ENCODE assay signal across 8 cellular contexts in genomic region chr5:73450672-73451217, GRCh38. TPM values are rescaled to one million over a fixed set of nuclear protein-coding genes. Genes with fewer than 3 reads are reported as not detected.
A peak's percentile ranks its signal among the peaks of the same experiment; 100 is the strongest.
DNase-seq lines count a peak whose midpoint lies in the region; ATAC-seq and TF ChIP-seq lines count a peak whose summit lies in the region.

No MANE protein-coding gene starts in this region.

- peaks cover 3% of the 10 kb centered on the region for H3K36me3 ChIP-seq in SJSA1

- ATAC-seq in HG02852 (IDR thresholded peaks at IDR 0.05; ENCODE audit: unreplicated experiment), result no peak

- TF ChIP-seq CTCF in fibroblast of mammary gland (conservative IDR thresholded peaks at IDR 0.05; ENCODE audit: control insufficient read depth, insufficient read depth, low read depth, low read length) (no peak), progenitor cell of endocrine pancreas (IDR thresholded peaks at IDR 0.05; ENCODE audit: unreplicated experiment) (no peak)

- no peaks in the 10 kb centered on the region for H3K36me3 Mint-ChIP-seq in progenitor cell of endocrine pancreas (ENCODE audit: insufficient read depth)

- H3K4me1 ChIP-seq in SJSA1 (replicated peaks), result peaks cover 13% of the 10 kb centered on the region

- H3K4me3 Mint-ChIP-seq in progenitor cell of endocrine pancreas (ENCODE audit: low read depth), result peak overlapping the region; percentile 46

- no peaks in the 10 kb centered on the region for H3K9me3 Mint-ChIP-seq in progenitor cell of endocrine pancreas (ENCODE audit: low read depth)

- peaks cover 76% of the 10 kb centered on the region for H3K27me3 Mint-ChIP-seq in progenitor cell of endocrine pancreas

- DNase-seq in NCI-H748 (lab: John Stamatoyannopoulos, UW; ENCODE audit: unreplicated experiment) (peak; percentile 51), NCI-H748 treated with DMSO at 0.1 percent for 48 hours (lab: John Stamatoyannopoulos, UW) (no peak), SJSA1 (ENCODE audit: low read depth in 1 of 2, low spot score in 2 of 2) (no peak), fibroblast of mammary gland (ENCODE audit: low read depth) (no peak), progenitor cell of endocrine pancreas (ENCODE audit: low spot score, unreplicated experiment) (no peak), kidney glomerular epithelial cell (lab: John Stamatoyannopoulos, UW) (no peak), mucosa of gallbladder (ENCODE audit: low spot score) (no peak)

- H3K4me3 ChIP-seq in SJSA1 (peak overlapping the region; percentile 25), fibroblast of mammary gland (ENCODE audit: control insufficient read depth, low read depth, low read length) (peak overlapping the region; percentile 1)

- H3K27ac ChIP-seq in SJSA1, result no peak overlapping the region

- no peaks in the 10 kb centered on the region for H3K27me3 ChIP-seq in SJSA1 (replicated peaks)

- no peaks in the 10 kb centered on the region for H3K9me3 ChIP-seq in SJSA1 (replicated peaks)

- H3K27ac Mint-ChIP-seq in progenitor cell of endocrine pancreas, result no peak overlapping the region

- peaks cover 4% of the 10 kb centered on the region for H3K4me1 Mint-ChIP-seq in progenitor cell of endocrine pancreas (ENCODE audit: low read depth)

RNA-seq across cellular contexts. Expression of gene FOXD1, which starts 2.2 kb away (rescaled TPM):
- 10.4 and 11.2 TPM in 2 replicates for total RNA-seq in SJSA1 (2014; rRNA removed; shearing (Covaris generic))
- total RNA-seq in progenitor cell of endocrine pancreas, result 0.19 and 0.29 TPM in 2 replicates
- 2.6 TPM for total RNA-seq in mucosa of gallbladder

RNA-seq across cellular contexts. Expression of gene BTF3, which starts 47.5 kb away (rescaled TPM):
- 309 and 496 TPM in 2 replicates for total RNA-seq in SJSA1 (2014; rRNA removed; shearing (Covaris generic))
- total RNA-seq in progenitor cell of endocrine pancreas, result 589 and 604 TPM in 2 replicates
- total RNA-seq in mucosa of gallbladder, result 421 TPM
